Comparison of ENCODE assay signal across 23 cellular contexts in genomic region chr11:68045900-68046299, GRCh38. TPM values are rescaled to one million over a fixed set of nuclear protein-coding genes. Genes with fewer than 3 reads are reported as not detected.
DNase-seq lines count a peak whose midpoint lies in the region; ATAC-seq, FAIRE-seq and TF ChIP-seq lines count a peak whose summit lies in the region.
"Had no signal": no experiment of that assay in that cellular context is flagged by ENCODE, and none has a peak within 500 bp of the region (broad histone marks: within the 10 kb centered on the region; RNA-seq: fewer than 3 reads in every experiment).

No MANE protein-coding gene starts in this region.

- no peak overlapping the region for H2AFZ ChIP-seq in HepG2 (ENCODE audit: low read length)
- H2AFZ ChIP-seq in mesenchymal stem cell (ENCODE audit: low read depth, low read length): no peak overlapping the region

- intact Hi-C loops in HepG2 (cut with micrococcal nuclease; ENCODE audit: unreplicated experiment) (no loop called here), right lobe of liver (cut with DNase I) (no loop called here)

- TF ChIP-seq RAD21 in HepG2 (CRISPR knock-in tag; IDR thresholded peaks at IDR 0.05): no peak

- no peak overlapping the region for H2BK5ac ChIP-seq in mesenchymal stem cell (ENCODE audit: low read depth, low read length, poor library complexity, severe bottlenecking)

- BruUV-seq in HepG2 (replicated peaks; lab: Mats Ljungman, UMichigan): no TSS peak

- H4K91ac ChIP-seq in mesenchymal stem cell (ENCODE audit: low read length): no peak overlapping the region

- no peak for FAIRE-seq in HepG2 (lab: Jason Lieb, UNC)
- FAIRE-seq: A549, RCC 7860 had no signal

- H3K27me3 ChIP-seq in HepG2 (ENCODE audit: control insufficient read depth in 1 of 2, insufficient read depth in 2 of 2, low read length in 2 of 2): no peaks in the 10 kb centered on the region
- H3K27me3 ChIP-seq in right lobe of liver: no peaks in the 10 kb centered on the region
- H3K27me3 ChIP-seq in mesenchymal stem cell (ENCODE audit: control insufficient read depth in 1 of 2, insufficient read depth in 1 of 2, low read length in 2 of 2): no peaks in the 10 kb centered on the region
- H3K27me3 ChIP-seq: BLaER1 treated with 17β-estradiol and CSF1 and Interleukin-3, amounts not matched to agents 10 nM and 100 nM had no signal

- no peak overlapping the region for H3K18ac ChIP-seq in mesenchymal stem cell (ENCODE audit: low read depth in 1 of 2, low read length in 2 of 2)

- DNase-seq in HepG2 (ENCODE audit: low spot score) (no peak), right lobe of liver (no peak), mesenchymal stem cell (no peak), NCI-H2029 (lab: John Stamatoyannopoulos, UW) (no peak), NCI-H2171 treated with DMSO at 0.1 percent for 48 hours (lab: John Stamatoyannopoulos, UW) (no peak)
- DNase-seq: Caco-2; CD4-positive, alpha-beta memory T cell; DND-41; H9; KBM-7; MM.1S; NCI-H1092; NCI-H1436; NCI-H187 treated with DMSO at 0.1 percent for 48 hours; NCI-H345; NCI-H524 treated with DMSO at 0.1 percent for 48 hours; OCI-M1 had no signal

- H3K36me3 ChIP-seq in HepG2 (replicated peaks in 1 of 2; ENCODE audit: control insufficient read depth in 1 of 2, insufficient read depth in 2 of 2, low read length in 2 of 2): peaks cover 12 to 29% of the 10 kb centered on the region in 2 experiments; a peak in 4 of 5 replicates
- peaks cover 0 to 5% (median 2%) of the 10 kb centered on the region in 4 donors for H3K36me3 ChIP-seq in right lobe of liver
- peaks cover 0 to 23% of the 10 kb centered on the region in 2 experiments; a peak in 1 of 3 replicates for H3K36me3 ChIP-seq in HEK293 (ENCODE audit: control insufficient read depth in 2 of 2, insufficient read depth in 1 of 2, low read length in 2 of 2)
- peaks cover 65 to 92% of the 10 kb centered on the region in 2 experiments for H3K36me3 ChIP-seq in mesenchymal stem cell (ENCODE audit: control insufficient read depth in 1 of 2, insufficient read depth in 2 of 2, low read depth in 1 of 2, low read length in 2 of 2)

- peaks cover 17% of the 10 kb centered on the region for H3K79me1 ChIP-seq in mesenchymal stem cell (replicated peaks; ENCODE audit: low read length, poor library complexity, severe bottlenecking)

- H3K27ac ChIP-seq in HepG2 (ENCODE audit: extremely low read length, insufficient read depth, low read length) (no peak overlapping the region), right lobe of liver (no peak overlapping the region), HEK293 (ENCODE audit: extremely low read depth, low read depth, low read length) (no peak overlapping the region), mesenchymal stem cell (ENCODE audit: low read length, poor library complexity, severe bottlenecking) (no peak overlapping the region)
- H3K27ac ChIP-seq: A549; BLaER1 treated with 17β-estradiol and CSF1 and Interleukin-3, amounts not matched to agents 10 nM and 100 nM had no signal

- H4K20me1 ChIP-seq in HepG2 (ENCODE audit: insufficient read depth, low read length): no peaks in the 10 kb centered on the region

- TF ChIP-seq EP300 in HepG2 (IDR thresholded peaks at IDR 0.05; ENCODE audit: low read depth in 2 of 2, low read length in 2 of 2) (no peak), HepG2 (CRISPR knock-in tag; IDR thresholded peaks at IDR 0.05; ENCODE audit: borderline replicate concordance) (no peak)

- CTCF ChIA-PET in HepG2 (lab: Yijun Ruan, JAX; ENCODE audit: low intra/inter-chr PET ratio, low total read pairs) (no interaction called here), HEK293 (lab: Yijun Ruan, JAX) (no interaction called here)

- H2AK5ac ChIP-seq in mesenchymal stem cell (ENCODE audit: low read length, severe bottlenecking): no peak overlapping the region

- H2BK12ac ChIP-seq in mesenchymal stem cell (ENCODE audit: low read length in 2 of 2): no peak overlapping the region

- H3K4me2 ChIP-seq in HepG2 (ENCODE audit: low read depth, low read length) (no peak overlapping the region), mesenchymal stem cell (ENCODE audit: low read length, poor library complexity, severe bottlenecking) (no peak overlapping the region)
- H3K4me2 ChIP-seq: A549; BLaER1 treated with 17β-estradiol and CSF1 and Interleukin-3, amounts not matched to agents 10 nM and 100 nM had no signal

- no peak for ATAC-seq in HepG2
- no peak for ATAC-seq in right lobe of liver
- no peak for ATAC-seq in GM21381 (IDR thresholded peaks at IDR 0.05; ENCODE audit: unreplicated experiment)
- ATAC-seq: A549, Right ventricle myocardium inferior had no signal

- in situ Hi-C loops in HepG2 (cut with HindIII; ENCODE audit: extremely low pct_ligation_motif_present, low pct_unique_long_range_greater_than_20kb): no loop called here

- no peak overlapping the region for H2BK15ac ChIP-seq in mesenchymal stem cell (ENCODE audit: low read depth, poor library complexity, severe bottlenecking)

- H3K9ac ChIP-seq in HepG2 (ENCODE audit: insufficient read depth, low read depth, low read length): no peak overlapping the region
- H3K9ac ChIP-seq in mesenchymal stem cell (ENCODE audit: low read length): no peak overlapping the region

- H3K9me3 ChIP-seq in HepG2 (ENCODE audit: low read length) (no peaks in the 10 kb centered on the region), right lobe of liver (no peaks in the 10 kb centered on the region), HEK293 (ENCODE audit: control insufficient read depth, insufficient read depth, low read depth, low read length) (no peaks in the 10 kb centered on the region), mesenchymal stem cell (ENCODE audit: control insufficient read depth, low read length) (no peaks in the 10 kb centered on the region)
- H3K9me3 ChIP-seq: A549; BLaER1 treated with 17β-estradiol and CSF1 and Interleukin-3, amounts not matched to agents 10 nM and 100 nM; Caco-2 had no signal

- H2BK120ac ChIP-seq in mesenchymal stem cell (ENCODE audit: low read depth, low read length): no peak overlapping the region

- POLR2A ChIA-PET in HepG2 (lab: Yijun Ruan, JAX): no interaction called here
- POLR2A ChIA-PET in HEK293 (lab: Yijun Ruan, JAX): no interaction called here

- TF ChIP-seq CTCF in HepG2 (CRISPR knock-in tag; IDR thresholded peaks at IDR 0.05) (no peak), right lobe of liver (IDR thresholded peaks at IDR 0.05) (no peak), HEK293 (tag by site-specific recombination; IDR thresholded peaks at IDR 0.05) (no peak)

- H3K4me1 ChIP-seq in HepG2 (ENCODE audit: insufficient read depth, low read length) (peaks cover 5% of the 10 kb centered on the region), right lobe of liver (no peaks in the 10 kb centered on the region), HEK293 (ENCODE audit: control insufficient read depth, insufficient read depth, low read length) (no peaks in the 10 kb centered on the region), mesenchymal stem cell (ENCODE audit: control insufficient read depth, insufficient read depth, low read depth, low read length) (peaks cover 70% of the 10 kb centered on the region)

- no peak overlapping the region for H3K23ac ChIP-seq in mesenchymal stem cell (ENCODE audit: low read length in 2 of 2)

- H3K79me2 ChIP-seq in HepG2 (ENCODE audit: insufficient read depth, low read length): peaks cover 2% of the 10 kb centered on the region

- TF ChIP-seq POLR2A in HepG2 (IDR thresholded peaks at IDR 0.05; ENCODE audit: insufficient read depth in 1 of 2, low read depth in 2 of 2, low read length in 2 of 2) (no peak), right lobe of liver (IDR thresholded peaks at IDR 0.05) (no peak)

- H4K8ac ChIP-seq in mesenchymal stem cell (ENCODE audit: low read length): peak overlapping the region; percentile 16

- H3K14ac ChIP-seq in mesenchymal stem cell (ENCODE audit: low read length in 2 of 2): no peak overlapping the region

- 87% methylated on average over 3 of the region's 9 CpGs for WGBS in HepG2 (ENCODE audit: low lambda C conversion rate)
- 100% methylated on average over 1 of the region's 9 CpGs for WGBS in right lobe of liver (ENCODE audit: insufficient coverage, low coverage, low lambda C conversion rate, missing lambda C conversion rate)
- WGBS in mesenchymal stem cell: 95% methylated on average over 9 of the region's 9 CpGs

- H3K4me3 ChIP-seq in HepG2 (replicated peaks in 1 of 3; ENCODE audit: insufficient read depth in 1 of 3, low read depth in 2 of 3, low read length in 3 of 3): no peak overlapping the region
- no peak overlapping the region for H3K4me3 ChIP-seq in right lobe of liver
- H3K4me3 ChIP-seq in HEK293 (ENCODE audit: low read depth, low read length): no peak overlapping the region
- no peak overlapping the region for H3K4me3 ChIP-seq in mesenchymal stem cell (ENCODE audit: insufficient read depth in 1 of 2, low read depth in 1 of 2, low read length in 2 of 2)
- H3K4me3 ChIP-seq: A549; BLaER1 treated with 17β-estradiol and CSF1 and Interleukin-3, amounts not matched to agents 10 nM and 100 nM had no signal

- no peak overlapping the region for H3K4ac ChIP-seq in mesenchymal stem cell (ENCODE audit: low read depth in 1 of 2, low read length in 2 of 2)

RNA-seq across cellular contexts. Expression of gene TCIRG1, which starts 7.1 kb away (rescaled TPM):
- total RNA-seq in HepG2 (2016; rRNA removed; fragmentation: Illumina TruSeq; extraction: Trizol) (9.9 and 48.0 TPM in 2 replicates), right lobe of liver (10 to 100 TPM; 39.4 to 97.1 (median 69.3) TPM)
- 10.6 and 10.9 TPM in 2 replicates for total RNA-seq in HepG2 (2016; cell fraction: cytosol; rRNA removed; fragmentation: Illumina TruSeq; extraction: Trizol; ENCODE audit: low read depth)
- total RNA-seq in HepG2 (2016; cell fraction: insoluble cytoplasmic fraction; rRNA removed; fragmentation: Illumina TruSeq; extraction: Trizol): 7.6 and 52.5 TPM in 2 replicates
- total RNA-seq in HepG2 (2016; cell fraction: membrane; rRNA removed; fragmentation: Illumina TruSeq; extraction: Trizol): 8.3 and 8.4 TPM in 2 replicates
- 57.2 and 73.6 TPM in 2 replicates for total RNA-seq in HepG2 (2016; cell fraction: nucleus; rRNA removed; fragmentation: Illumina TruSeq; extraction: Trizol)
- 69.6 and 97.2 TPM in 2 replicates for polyA plus RNA-seq in HepG2 (2011; rRNA removed)
- polyA plus RNA-seq in HepG2 (2011; cell fraction: cytosol; rRNA removed): 25.1 and 41.9 TPM in 2 replicates
- polyA plus RNA-seq in HepG2 (2011; cell fraction: nucleus; rRNA removed): 1,399 and 1,906 TPM in 2 replicates
- 23.6 and 37.0 TPM in 2 replicates for polyA plus RNA-seq in HepG2 (2012)
- polyA plus RNA-seq in HepG2 (2016; cell fraction: cytosol; fragmentation: Illumina TruSeq; extraction: Trizol; ENCODE audit: low read depth): 3.6 and 4.6 TPM in 2 replicates
- polyA plus RNA-seq in HepG2 (2016; cell fraction: insoluble cytoplasmic fraction; fragmentation: Illumina TruSeq; extraction: Trizol; ENCODE audit: low read depth): 7.3 and 10.3 TPM in 2 replicates
- polyA plus RNA-seq in HepG2 (2016; cell fraction: membrane; fragmentation: Illumina TruSeq; extraction: Trizol; ENCODE audit: low read depth): 5.5 and 6.6 TPM in 2 replicates
- 176 and 189 TPM in 2 replicates for polyA plus RNA-seq in HepG2 (2016; cell fraction: nucleus; fragmentation: Illumina TruSeq; extraction: Trizol; ENCODE audit: insufficient read depth, low read depth)
- polyA minus RNA-seq in HepG2 (2011; rRNA and poly(A)+ RNA removed; ENCODE audit: low replicate concordance): 49.2 and 98.2 TPM in 2 replicates
- polyA minus RNA-seq in HepG2 (2011; cell fraction: cytosol; rRNA and poly(A)+ RNA removed): 22.7 and 28.6 TPM in 2 replicates
- 100 and 121 TPM in 2 replicates for polyA minus RNA-seq in HepG2 (2011; cell fraction: nucleus; rRNA and poly(A)+ RNA removed)
- polyA plus RNA-seq in mesenchymal stem cell (2013, experiment 1 of 2): 84.2 TPM
- polyA plus RNA-seq in mesenchymal stem cell (2013, experiment 2 of 2): 79.4 TPM

RNA-seq across cellular contexts. Expression of gene NDUFS8, which starts 15.4 kb away (rescaled TPM):
- total RNA-seq in HepG2 (2016; rRNA removed; fragmentation: Illumina TruSeq; extraction: Trizol) (120 and 158 TPM in 2 replicates), right lobe of liver (100 to 1,000 TPM in 3 of 6 experiments, 10 to 100 TPM in 3; 61.9 to 159 (median 88.4) TPM)
- total RNA-seq in HepG2 (2016; cell fraction: cytosol; rRNA removed; fragmentation: Illumina TruSeq; extraction: Trizol; ENCODE audit: low read depth): 120 and 122 TPM in 2 replicates
- total RNA-seq in HepG2 (2016; cell fraction: insoluble cytoplasmic fraction; rRNA removed; fragmentation: Illumina TruSeq; extraction: Trizol): 111 and 153 TPM in 2 replicates
- total RNA-seq in HepG2 (2016; cell fraction: membrane; rRNA removed; fragmentation: Illumina TruSeq; extraction: Trizol): 119 and 125 TPM in 2 replicates
- total RNA-seq in HepG2 (2016; cell fraction: nucleus; rRNA removed; fragmentation: Illumina TruSeq; extraction: Trizol): 68.1 and 87.4 TPM in 2 replicates
- 96.7 and 101 TPM in 2 replicates for polyA plus RNA-seq in HepG2 (2011; rRNA removed)
- polyA plus RNA-seq in HepG2 (2011; cell fraction: cytosol; rRNA removed): 77.4 and 163 TPM in 2 replicates
- 142 and 151 TPM in 2 replicates for polyA plus RNA-seq in HepG2 (2011; cell fraction: nucleus; rRNA removed)
- 65.2 and 96.9 TPM in 2 replicates for polyA plus RNA-seq in HepG2 (2012)
- polyA plus RNA-seq in HepG2 (2016; cell fraction: cytosol; fragmentation: Illumina TruSeq; extraction: Trizol; ENCODE audit: low read depth): 109 and 135 TPM in 2 replicates
- polyA plus RNA-seq in HepG2 (2016; cell fraction: insoluble cytoplasmic fraction; fragmentation: Illumina TruSeq; extraction: Trizol; ENCODE audit: low read depth): 108 and 124 TPM in 2 replicates
- 110 and 125 TPM in 2 replicates for polyA plus RNA-seq in HepG2 (2016; cell fraction: membrane; fragmentation: Illumina TruSeq; extraction: Trizol; ENCODE audit: low read depth)
- 158 and 161 TPM in 2 replicates for polyA plus RNA-seq in HepG2 (2016; cell fraction: nucleus; fragmentation: Illumina TruSeq; extraction: Trizol; ENCODE audit: insufficient read depth, low read depth)
- polyA minus RNA-seq in HepG2 (2011; rRNA and poly(A)+ RNA removed; ENCODE audit: low replicate concordance): 172 and 212 TPM in 2 replicates
- 66.2 and 72.5 TPM in 2 replicates for polyA minus RNA-seq in HepG2 (2011; cell fraction: cytosol; rRNA and poly(A)+ RNA removed)
- polyA minus RNA-seq in HepG2 (2011; cell fraction: nucleus; rRNA and poly(A)+ RNA removed): 33.6 and 40.9 TPM in 2 replicates
- 104 TPM for polyA plus RNA-seq in mesenchymal stem cell (2013, experiment 1 of 2)
- 106 TPM for polyA plus RNA-seq in mesenchymal stem cell (2013, experiment 2 of 2)

RNA-seq across cellular contexts. Expression of gene ALDH3B1, which starts 35.8 kb away (rescaled TPM):
- total RNA-seq in HepG2 (2016; rRNA removed; fragmentation: Illumina TruSeq; extraction: Trizol) (4.0 and 4.5 TPM in 2 replicates), right lobe of liver (1 to 10 TPM; 2.3 to 7.4 (median 4.4) TPM)
- total RNA-seq in HepG2 (2016; cell fraction: cytosol; rRNA removed; fragmentation: Illumina TruSeq; extraction: Trizol; ENCODE audit: low read depth): 0.62 and 0.91 TPM in 2 replicates
- 4.3 and 4.5 TPM in 2 replicates for total RNA-seq in HepG2 (2016; cell fraction: insoluble cytoplasmic fraction; rRNA removed; fragmentation: Illumina TruSeq; extraction: Trizol)
- 2.2 and 2.4 TPM in 2 replicates for total RNA-seq in HepG2 (2016; cell fraction: membrane; rRNA removed; fragmentation: Illumina TruSeq; extraction: Trizol)
- total RNA-seq in HepG2 (2016; cell fraction: nucleus; rRNA removed; fragmentation: Illumina TruSeq; extraction: Trizol): 1.6 and 2.1 TPM in 2 replicates
- 5.1 and 6.7 TPM in 2 replicates for polyA plus RNA-seq in HepG2 (2011; rRNA removed)
- polyA plus RNA-seq in HepG2 (2011; cell fraction: cytosol; rRNA removed): 2.8 and 5.9 TPM in 2 replicates
- polyA plus RNA-seq in HepG2 (2011; cell fraction: nucleus; rRNA removed): 5.1 and 6.8 TPM in 2 replicates
- polyA plus RNA-seq in HepG2 (2012): 2.1 and 3.2 TPM in 2 replicates
- polyA plus RNA-seq in HepG2 (2016; cell fraction: cytosol; fragmentation: Illumina TruSeq; extraction: Trizol; ENCODE audit: low read depth): 0.81 and 0.85 TPM in 2 replicates
- 4.5 and 4.7 TPM in 2 replicates for polyA plus RNA-seq in HepG2 (2016; cell fraction: insoluble cytoplasmic fraction; fragmentation: Illumina TruSeq; extraction: Trizol; ENCODE audit: low read depth)
- polyA plus RNA-seq in HepG2 (2016; cell fraction: membrane; fragmentation: Illumina TruSeq; extraction: Trizol; ENCODE audit: low read depth): 1.9 and 2.1 TPM in 2 replicates
- polyA plus RNA-seq in HepG2 (2016; cell fraction: nucleus; fragmentation: Illumina TruSeq; extraction: Trizol; ENCODE audit: insufficient read depth, low read depth): 4.1 and 4.6 TPM in 2 replicates
- 7.3 and 37.4 TPM in 2 replicates for polyA minus RNA-seq in HepG2 (2011; rRNA and poly(A)+ RNA removed; ENCODE audit: low replicate concordance)
- polyA minus RNA-seq in HepG2 (2011; cell fraction: cytosol; rRNA and poly(A)+ RNA removed): 2.2 and 3.3 TPM in 2 replicates
- 1.6 and 3.1 TPM in 2 replicates for polyA minus RNA-seq in HepG2 (2011; cell fraction: nucleus; rRNA and poly(A)+ RNA removed)
- 22.4 TPM for polyA plus RNA-seq in mesenchymal stem cell (2013, experiment 1 of 2)
- polyA plus RNA-seq in mesenchymal stem cell (2013, experiment 2 of 2): 22.5 TPM
- total RNA-seq: H9 had no signal
- polyA plus RNA-seq: CD4-positive, alpha-beta memory T cell had no signal

RNA-seq across cellular contexts. Expression of gene UNC93B1, which starts 42.0 kb away (rescaled TPM):
- 2.3 and 8.8 TPM in 2 replicates for total RNA-seq in HepG2 (2016; rRNA removed; fragmentation: Illumina TruSeq; extraction: Trizol)
- total RNA-seq in HepG2 (2016; cell fraction: cytosol; rRNA removed; fragmentation: Illumina TruSeq; extraction: Trizol; ENCODE audit: low read depth): 3.9 and 4.4 TPM in 2 replicates
- total RNA-seq in HepG2 (2016; cell fraction: insoluble cytoplasmic fraction; rRNA removed; fragmentation: Illumina TruSeq; extraction: Trizol): 2.9 and 9.2 TPM in 2 replicates
- 4.6 and 5.3 TPM in 2 replicates for total RNA-seq in HepG2 (2016; cell fraction: membrane; rRNA removed; fragmentation: Illumina TruSeq; extraction: Trizol)
- 10.8 and 10.9 TPM in 2 replicates for total RNA-seq in HepG2 (2016; cell fraction: nucleus; rRNA removed; fragmentation: Illumina TruSeq; extraction: Trizol)
- polyA plus RNA-seq in HepG2 (2011; rRNA removed): 18.9 and 25.3 TPM in 2 replicates
- 14.1 and 18.0 TPM in 2 replicates for polyA plus RNA-seq in HepG2 (2011; cell fraction: cytosol; rRNA removed)
- polyA plus RNA-seq in HepG2 (2011; cell fraction: nucleus; rRNA removed): 71.1 and 107 TPM in 2 replicates
- 8.1 and 8.5 TPM in 2 replicates for polyA plus RNA-seq in HepG2 (2012)
- polyA plus RNA-seq in HepG2 (2016; cell fraction: cytosol; fragmentation: Illumina TruSeq; extraction: Trizol; ENCODE audit: low read depth): 1.5 and 2.4 TPM in 2 replicates
- polyA plus RNA-seq in HepG2 (2016; cell fraction: insoluble cytoplasmic fraction; fragmentation: Illumina TruSeq; extraction: Trizol; ENCODE audit: low read depth): 2.4 and 2.7 TPM in 2 replicates
- 3.0 and 3.2 TPM in 2 replicates for polyA plus RNA-seq in HepG2 (2016; cell fraction: membrane; fragmentation: Illumina TruSeq; extraction: Trizol; ENCODE audit: low read depth)
- 17.9 and 19.5 TPM in 2 replicates for polyA plus RNA-seq in HepG2 (2016; cell fraction: nucleus; fragmentation: Illumina TruSeq; extraction: Trizol; ENCODE audit: insufficient read depth, low read depth)
- 56.7 and 87.2 TPM in 2 replicates for polyA minus RNA-seq in HepG2 (2011; rRNA and poly(A)+ RNA removed; ENCODE audit: low replicate concordance)
- polyA minus RNA-seq in HepG2 (2011; cell fraction: cytosol; rRNA and poly(A)+ RNA removed): 10.2 and 12.8 TPM in 2 replicates
- polyA minus RNA-seq in HepG2 (2011; cell fraction: nucleus; rRNA and poly(A)+ RNA removed): 7.0 and 9.1 TPM in 2 replicates
- 10 to 100 TPM; 13.3 to 21.4 (median 17.9) TPM for total RNA-seq in right lobe of liver
- 12.1 TPM for polyA plus RNA-seq in mesenchymal stem cell (2013, experiment 1 of 2)
- polyA plus RNA-seq in mesenchymal stem cell (2013, experiment 2 of 2): 11.5 TPM
